ENCODE assay signal across 8 cellular contexts in the genomic region with DNA sequence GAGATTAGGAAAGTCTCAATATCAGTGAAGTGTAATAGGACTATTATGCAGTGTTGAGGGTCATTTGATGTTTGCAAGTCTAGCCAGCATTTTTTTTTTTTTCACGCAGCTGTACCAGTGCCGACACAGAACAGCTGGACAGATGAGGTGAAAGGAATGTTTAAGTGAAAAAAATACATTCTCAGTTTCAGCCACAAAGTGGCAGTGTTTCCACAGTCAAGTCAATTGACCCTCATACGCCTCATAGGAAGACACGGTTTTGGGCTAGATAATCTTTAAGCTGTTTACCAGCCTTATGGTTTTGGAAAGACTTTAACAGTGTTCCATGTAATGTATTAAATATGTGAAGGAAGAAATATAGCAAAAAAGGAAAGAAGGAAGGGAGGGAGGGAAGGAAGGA.
DNase-seq lines count a peak whose midpoint lies in the region; ATAC-seq and TF ChIP-seq lines count a peak whose summit lies in the region.

No MANE protein-coding gene starts in this region.

- H3K9me3 ChIP-seq in colonic mucosa (no peaks in the 10 kb centered on the region), mesenchymal stem cell (ENCODE audit: control insufficient read depth, low read length) (no peaks in the 10 kb centered on the region), sigmoid colon (no peaks in the 10 kb centered on the region)

- no peak overlapping the region for H3K27ac ChIP-seq in colonic mucosa
- no peak overlapping the region for H3K27ac ChIP-seq in mesenchymal stem cell (ENCODE audit: low read length, poor library complexity, severe bottlenecking)
- H3K27ac ChIP-seq in sigmoid colon, result no peak overlapping the region

- TF ChIP-seq CTCF in colonic mucosa (IDR thresholded peaks at IDR 0.05) (peak; percentile 28), sigmoid colon (IDR thresholded peaks at IDR 0.05) (peak in 2 of 4 experiments; percentile 44 to 55)

- H2BK15ac ChIP-seq in mesenchymal stem cell (ENCODE audit: low read depth, poor library complexity, severe bottlenecking), result no peak overlapping the region

- no peaks in the 10 kb centered on the region for H3K79me1 ChIP-seq in mesenchymal stem cell (replicated peaks; ENCODE audit: low read length, poor library complexity, severe bottlenecking)

- intact Hi-C loops in colonic mucosa (cut with DNase I), result loop anchor here (5.0 kb wide), 2 partner anchors 245 to 295 kb away; no protein-coding TSS in a partner anchor
- intact Hi-C loops in sigmoid colon (cut with DNase I), result loop anchor here (1.0 kb wide), 2 partner anchors 245 to 294 kb away; no protein-coding TSS in a partner anchor

- H2BK120ac ChIP-seq in mesenchymal stem cell (ENCODE audit: low read depth, low read length), result no peak overlapping the region

- DNase-seq in AML-193 (lab: John Stamatoyannopoulos, UW), result peak; percentile 9 to 40
- peak; percentile 55 for DNase-seq in NCI-H345 (lab: John Stamatoyannopoulos, UW)
- DNase-seq in colonic mucosa, result peak; percentile 18
- peak; percentile 78 for DNase-seq in mesenchymal stem cell
- DNase-seq in sigmoid colon, result no peak
- DNase-seq in mesenteric fat pad (ENCODE audit: low spot score), result no peak

- H2AFZ ChIP-seq in mesenchymal stem cell (ENCODE audit: low read depth, low read length), result no peak overlapping the region

- H3K4ac ChIP-seq in mesenchymal stem cell (ENCODE audit: low read depth in 1 of 2, low read length in 2 of 2), result no peak overlapping the region

- no peak overlapping the region for H3K14ac ChIP-seq in mesenchymal stem cell (ENCODE audit: low read length in 2 of 2)

- 0% methylated on average over 2 of the region's 4 CpGs for WGBS in mesenchymal stem cell
- WGBS in sigmoid colon, 2 donors, result 2 to 5% methylated on average over 4 of the region's 4 CpGs

- H2BK12ac ChIP-seq in mesenchymal stem cell (ENCODE audit: low read length in 2 of 2), result no peak overlapping the region

- no peak for TF ChIP-seq POLR2A in sigmoid colon (IDR thresholded peaks at IDR 0.05)

- H3K27me3 ChIP-seq in colonic mucosa (no peaks in the 10 kb centered on the region), mesenchymal stem cell (ENCODE audit: control insufficient read depth in 1 of 2, insufficient read depth in 1 of 2, low read length in 2 of 2) (no peaks in the 10 kb centered on the region), sigmoid colon (no peaks in the 10 kb centered on the region)

- H3K23ac ChIP-seq in mesenchymal stem cell (ENCODE audit: low read length in 2 of 2), result no peak overlapping the region

- H2BK5ac ChIP-seq in mesenchymal stem cell (ENCODE audit: low read depth, low read length, poor library complexity, severe bottlenecking), result no peak overlapping the region

- H3K4me3 ChIP-seq in colonic mucosa (no peak overlapping the region), mesenchymal stem cell (ENCODE audit: insufficient read depth in 1 of 2, low read depth in 1 of 2, low read length in 2 of 2) (no peak overlapping the region), sigmoid colon (no peak overlapping the region)

- peak; percentile 98 for ATAC-seq in GM18870 (IDR thresholded peaks at IDR 0.05; ENCODE audit: unreplicated experiment)
- peak; percentile 88 for ATAC-seq in HG03039 (IDR thresholded peaks at IDR 0.05; ENCODE audit: unreplicated experiment)

- H3K9ac ChIP-seq in colonic mucosa (ENCODE audit: low read depth in 2 of 2, low read length in 2 of 2) (no peak overlapping the region), mesenchymal stem cell (ENCODE audit: low read length) (peak overlapping the region; percentile 64)

- H2AK5ac ChIP-seq in mesenchymal stem cell (ENCODE audit: low read length, severe bottlenecking), result no peak overlapping the region

- H4K8ac ChIP-seq in mesenchymal stem cell (ENCODE audit: low read length), result no peak overlapping the region

- no peak overlapping the region for H4K91ac ChIP-seq in mesenchymal stem cell (ENCODE audit: low read length)

- H3K4me2 ChIP-seq in mesenchymal stem cell (ENCODE audit: low read length, poor library complexity, severe bottlenecking), result no peak overlapping the region

- H3K18ac ChIP-seq in mesenchymal stem cell (ENCODE audit: low read depth in 1 of 2, low read length in 2 of 2), result no peak overlapping the region

- no peak for TF ChIP-seq EP300 in sigmoid colon (IDR thresholded peaks at IDR 0.05)

- H3K4me1 ChIP-seq in colonic mucosa (no peaks in the 10 kb centered on the region), mesenchymal stem cell (ENCODE audit: control insufficient read depth, insufficient read depth, low read depth, low read length) (no peaks in the 10 kb centered on the region), sigmoid colon (no peaks in the 10 kb centered on the region)

- H3K36me3 ChIP-seq in colonic mucosa, result no peaks in the 10 kb centered on the region
- H3K36me3 ChIP-seq in mesenchymal stem cell (ENCODE audit: control insufficient read depth in 1 of 2, insufficient read depth in 2 of 2, low read depth in 1 of 2, low read length in 2 of 2), result no peaks in the 10 kb centered on the region
- no peaks in the 10 kb centered on the region for H3K36me3 ChIP-seq in sigmoid colon

Comparison
In these comparisons a context has a peak if more than half of its experiments do, and no peak if none do; other contexts are left out.
1. DNase-seq: peak in AML-193 (2 of 2), NCI-H345 (single experiment), colonic mucosa (single experiment) and mesenchymal stem cell (single experiment); none in sigmoid colon (single experiment) and mesenteric fat pad (single experiment).